In genomic region chr17:72720494-72720825, GRCh38 we compare ENCODE assay signal across 15 cellular contexts.
A peak's percentile ranks its signal among the peaks of the same experiment; 100 is the strongest.
DNase-seq lines count a peak whose midpoint lies in the region; ATAC-seq and TF ChIP-seq lines count a peak whose summit lies in the region.
"Had no signal": no experiment of that assay in that cellular context is flagged by ENCODE, and none has a peak within 500 bp of the region (broad histone marks: within the 10 kb centered on the region; RNA-seq: fewer than 3 reads in every experiment).

No MANE protein-coding gene starts in this region.

- no peaks in the 10 kb centered on the region for H3K27me3 ChIP-seq in DND-41 (ENCODE audit: insufficient read depth, low read length, poor library complexity)
- no peaks in the 10 kb centered on the region for H3K27me3 ChIP-seq in heart left ventricle

- peaks cover 3% of the 10 kb centered on the region for H3K36me3 Mint-ChIP-seq in activated CD4-positive, alpha-beta memory T cell treated with anti-CD3 and anti-CD28 coated beads, Interleukin-2, amount 10 ng/mL, durations not matched to agents 7 days and 5 days (ENCODE audit: low read depth)
- H3K36me3 Mint-ChIP-seq in activated CD4-positive, alpha-beta memory T cell treated with anti-CD3 and anti-CD28 coated beads for 36 hours = no peaks in the 10 kb centered on the region
- H3K36me3 Mint-ChIP-seq in T-helper 17 cell (ENCODE audit: low read depth) = no peaks in the 10 kb centered on the region

- ATAC-seq in DND-41 (ENCODE audit: insufficient read depth, low read depth) = no peak
- ATAC-seq in T-helper 17 cell = no peak
- ATAC-seq in mucosa of descending colon = peak; percentile 35
- ATAC-seq in GM21723 (IDR thresholded peaks at IDR 0.05; ENCODE audit: unreplicated experiment) = no peak
- ATAC-seq in heart left ventricle = no peak

- H3K9ac ChIP-seq in DND-41 (ENCODE audit: low read depth, low read length) = peak overlapping the region; percentile 31; the same call in 1 of the 2 replicates

- H3K27ac Mint-ChIP-seq in activated CD4-positive, alpha-beta memory T cell treated with anti-CD3 and anti-CD28 coated beads, Interleukin-2, amount 10 ng/mL, durations not matched to agents 7 days and 5 days = peak overlapping the region; percentile 92
- H3K27ac Mint-ChIP-seq in activated CD4-positive, alpha-beta memory T cell treated with anti-CD3 and anti-CD28 coated beads for 36 hours = no peak overlapping the region
- peak overlapping the region; percentile 96 for H3K27ac Mint-ChIP-seq in T-helper 17 cell

- WGBS in heart left ventricle, 4 donors = 94 to 100% (median 97%) methylated on average over 1 of the region's 1 CpG

- H3K4me3 ChIP-seq in DND-41 (ENCODE audit: low read depth in 1 of 2, low read length in 2 of 2) = peak overlapping the region in 1 of 2 experiments; percentile 35; a peak in 1 of 4 replicates
- H3K4me3 ChIP-seq in mucosa of descending colon = no peak overlapping the region
- no peak overlapping the region for H3K4me3 ChIP-seq in heart left ventricle

- peaks cover 65% of the 10 kb centered on the region for H3K4me1 Mint-ChIP-seq in activated CD4-positive, alpha-beta memory T cell treated with anti-CD3 and anti-CD28 coated beads, Interleukin-2, amount 10 ng/mL, durations not matched to agents 7 days and 5 days
- H3K4me1 Mint-ChIP-seq in activated CD4-positive, alpha-beta memory T cell treated with anti-CD3 and anti-CD28 coated beads for 36 hours (ENCODE audit: low read depth) = peaks cover 33% of the 10 kb centered on the region
- H3K4me1 Mint-ChIP-seq in T-helper 17 cell = peaks cover 19% of the 10 kb centered on the region

- H3K4me3 Mint-ChIP-seq in activated CD4-positive, alpha-beta memory T cell treated with anti-CD3 and anti-CD28 coated beads, Interleukin-2, amount 10 ng/mL, durations not matched to agents 7 days and 5 days = no peak overlapping the region
- H3K4me3 Mint-ChIP-seq in activated CD4-positive, alpha-beta memory T cell treated with anti-CD3 and anti-CD28 coated beads for 36 hours = no peak overlapping the region
- H3K4me3 Mint-ChIP-seq in T-helper 17 cell = peak overlapping the region; percentile 87

- peak overlapping the region; percentile 57 for H3K4me2 ChIP-seq in DND-41 (ENCODE audit: insufficient read depth, low read length)

- TF ChIP-seq POLR2A in heart left ventricle (IDR thresholded peaks at IDR 0.05) = no peak

- H3K36me3 ChIP-seq in DND-41 (ENCODE audit: insufficient read depth, low read length) (no peaks in the 10 kb centered on the region), mucosa of descending colon (ENCODE audit: low read depth) (no peaks in the 10 kb centered on the region), heart left ventricle (peaks cover 0 to 2% (median 0%) of the 10 kb centered on the region in 9 donors)

- intact Hi-C loops in activated CD4-positive, alpha-beta memory T cell treated with anti-CD3 and anti-CD28 coated beads for 36 hours (cut with micrococcal nuclease) = no loop called here
- intact Hi-C loops in mucosa of descending colon (cut with DNase I, micrococcal nuclease) = loop anchor here in 1 of 2 donors (10.0 kb wide), 2 partner anchors 166 to 464 kb away; no protein-coding TSS in a partner anchor
- intact Hi-C loops in heart left ventricle (cut with DNase I) = loop anchor here in 8 of 10 donors (5.0 to 10.0 kb wide), 9 partner anchors 156 to 654 kb away; no protein-coding TSS in a partner anchor

- H3K27ac ChIP-seq in DND-41 (ENCODE audit: low read length) (peak overlapping the region; percentile 65), heart left ventricle (no peak overlapping the region), RWPE1 (no peak overlapping the region)

- peaks cover 24% of the 10 kb centered on the region for H3K4me1 ChIP-seq in DND-41 (ENCODE audit: insufficient read depth, low read length)
- H3K4me1 ChIP-seq in mucosa of descending colon (ENCODE audit: low read depth) = no peaks in the 10 kb centered on the region
- H3K4me1 ChIP-seq in heart left ventricle = peaks cover 0 to 6% (median 0%) of the 10 kb centered on the region in 12 donors

- DNase-seq in activated CD4-positive, alpha-beta memory T cell treated with anti-CD3 and anti-CD28 coated beads, Interleukin-2, amount 10 ng/mL, durations not matched to agents 7 days and 5 days = no peak
- DNase-seq in activated CD4-positive, alpha-beta memory T cell treated with anti-CD3 and anti-CD28 coated beads for 36 hours = no peak
- DNase-seq in DND-41 (no peak), T-helper 17 cell (no peak), mucosa of descending colon (no peak), heart left ventricle (no peak), RWPE1 (ENCODE audit: low spot score) (no peak)
- DNase-seq: CD4-positive, alpha-beta memory T cell; GF-D8; MV-4-11; NCI-H1417 treated with DMSO at 0.1 percent for 48 hours; NCI-H2029 treated with DMSO at 0.1 percent for 48 hours; NCI-H510A; RPMI8226 had no signal

- H3K27me3 Mint-ChIP-seq in activated CD4-positive, alpha-beta memory T cell treated with anti-CD3 and anti-CD28 coated beads, Interleukin-2, amount 10 ng/mL, durations not matched to agents 7 days and 5 days = no peaks in the 10 kb centered on the region
- H3K27me3 Mint-ChIP-seq in activated CD4-positive, alpha-beta memory T cell treated with anti-CD3 and anti-CD28 coated beads for 36 hours = no peaks in the 10 kb centered on the region
- H3K27me3 Mint-ChIP-seq in T-helper 17 cell = no peaks in the 10 kb centered on the region
- H3K27me3 Mint-ChIP-seq: CD4-positive, alpha-beta memory T cell had no signal

- H3K9me3 ChIP-seq in DND-41 (ENCODE audit: insufficient read depth, low read length, severe bottlenecking) (no peaks in the 10 kb centered on the region), T-helper 17 cell (ENCODE audit: control insufficient read depth, low read length, poor library complexity, severe bottlenecking) (no peaks in the 10 kb centered on the region), mucosa of descending colon (no peaks in the 10 kb centered on the region), heart left ventricle (no peaks in the 10 kb centered on the region)

- POLR2A ChIA-PET in activated CD4-positive, alpha-beta memory T cell treated with anti-CD3 and anti-CD28 coated beads, Interleukin-2, amount 10 ng/mL, durations not matched to agents 7 days and 5 days (lab: Charles Lee) = interaction anchor here (0.6 to 3.5 kb wide), 14 partner anchors 11 to 512 kb away, joined by 3 to 45 read pairs (median 10); partner anchors contain the start of gene COG1
- POLR2A ChIA-PET in activated CD4-positive, alpha-beta memory T cell treated with anti-CD3 and anti-CD28 coated beads for 36 hours (lab: Charles Lee) = interaction anchor here (1.5 kb wide), 1 partner anchor 512 kb away, joined by 6 read pairs; a partner anchor contains a TSS
- POLR2A ChIA-PET in RWPE1 (lab: Yijun Ruan, JAX; ENCODE audit: low non-redundant PET) = no interaction called here

- no peak for TF ChIP-seq CTCF in DND-41 (IDR thresholded peaks at IDR 0.05; ENCODE audit: borderline replicate concordance, extremely low read depth, low read length, poor library complexity, severe bottlenecking)
- no peak for TF ChIP-seq CTCF in mucosa of descending colon (IDR thresholded peaks at IDR 0.05)
- TF ChIP-seq CTCF in heart left ventricle (IDR thresholded peaks at IDR 0.05) = no peak
- TF ChIP-seq CTCF in RWPE1 (conservative IDR thresholded peaks at IDR 0.05; ENCODE audit: low read depth) = no peak

- CTCF ChIA-PET in activated CD4-positive, alpha-beta memory T cell treated with anti-CD3 and anti-CD28 coated beads, Interleukin-2, amount 10 ng/mL, durations not matched to agents 7 days and 5 days (lab: Charles Lee) = interaction anchor here (0.7 to 4.0 kb wide), 7 partner anchors 160 to 649 kb away, joined by 3 to 30 read pairs (median 5); a partner anchor contains a TSS
- CTCF ChIA-PET in activated CD4-positive, alpha-beta memory T cell treated with anti-CD3 and anti-CD28 coated beads for 36 hours (lab: Charles Lee) = interaction anchor here (1.6 to 4.9 kb wide), 3 partner anchors 7 to 472 kb away, joined by 5 to 32 read pairs (median 12); partner anchors contain the start of gene COG1
- CTCF ChIA-PET in RWPE1 (lab: Yijun Ruan, JAX) = interaction anchor here (0.8 to 1.4 kb wide), 4 partner anchors 7 to 471 kb away, joined by 3 to 6 read pairs (median 4); no protein-coding TSS in a partner anchor

- no peak overlapping the region for H2AFZ ChIP-seq in DND-41 (ENCODE audit: low read depth, low read length)

- H4K20me1 ChIP-seq in DND-41 (ENCODE audit: insufficient read depth, low read length) = no peaks in the 10 kb centered on the region

- no peaks in the 10 kb centered on the region for H3K9me3 Mint-ChIP-seq in activated CD4-positive, alpha-beta memory T cell treated with anti-CD3 and anti-CD28 coated beads, Interleukin-2, amount 10 ng/mL, durations not matched to agents 7 days and 5 days
- no peaks in the 10 kb centered on the region for H3K9me3 Mint-ChIP-seq in activated CD4-positive, alpha-beta memory T cell treated with anti-CD3 and anti-CD28 coated beads for 36 hours
- H3K9me3 Mint-ChIP-seq: CD4-positive, alpha-beta memory T cell had no signal

- no peaks in the 10 kb centered on the region for H3K79me2 ChIP-seq in DND-41 (ENCODE audit: insufficient read depth, low read length)
